ENCODE assay signal across 23 cellular contexts in the genomic region with DNA sequence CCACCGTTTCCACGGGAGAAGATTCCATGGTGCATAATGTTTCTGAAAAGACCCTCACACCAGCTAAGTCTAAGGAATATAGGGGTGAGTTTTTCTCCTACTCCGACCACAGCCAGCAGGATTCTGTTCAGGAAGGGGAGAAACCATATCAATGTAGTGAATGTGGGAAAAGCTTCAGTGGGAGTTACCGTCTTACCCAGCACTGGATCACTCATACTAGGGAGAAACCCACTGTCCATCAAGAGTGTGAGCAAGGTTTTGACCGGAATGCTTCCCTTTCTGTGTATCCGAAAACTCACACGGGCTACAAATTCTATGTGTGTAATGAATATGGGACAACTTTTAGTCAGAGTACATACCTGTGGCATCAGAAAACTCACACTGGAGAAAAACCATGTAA. TPM values are rescaled to one million over a fixed set of nuclear protein-coding genes. Genes with fewer than 3 reads are reported as not detected.
DNase-seq lines count a peak whose midpoint lies in the region; ATAC-seq, FAIRE-seq and TF ChIP-seq lines count a peak whose summit lies in the region.
"Had no signal": no experiment of that assay in that cellular context is flagged by ENCODE, and none has a peak within 500 bp of the region (broad histone marks: within the 10 kb centered on the region; RNA-seq: fewer than 3 reads in every experiment).

No MANE protein-coding gene starts in this region.

- RAD21 ChIA-PET in HCT116 (lab: Charles Lee; ENCODE audit: low non-redundant PET in 1 of 2, low total read pairs in 2 of 2, uncharacterized antibody in 2 of 2, unreplicated experiment in 2 of 2): no interaction called here

- peaks cover 56 to 82% of the 10 kb centered on the region in 2 experiments for H3K36me3 ChIP-seq in HCT116 (ENCODE audit: control insufficient read depth in 1 of 2, insufficient read depth in 2 of 2, low read length in 2 of 2)
- peaks cover 82% of the 10 kb centered on the region for H3K36me3 ChIP-seq in K562 (ENCODE audit: control insufficient read depth, insufficient read depth, low read length)
- H3K36me3 ChIP-seq in muscle layer of duodenum (ENCODE audit: control insufficient read depth in 1 of 2, insufficient read depth in 2 of 2, low read length in 2 of 2): peaks cover 61 to 69% of the 10 kb centered on the region in 2 donors
- peaks cover 7 to 83% of the 10 kb centered on the region in 2 donors for H3K36me3 ChIP-seq in gastroesophageal sphincter

- no peak overlapping the region for H3K27ac Mint-ChIP-seq in effector memory CD8-positive, alpha-beta T cell
- H3K27ac Mint-ChIP-seq: B cell; CD4-positive, alpha-beta T cell; GM23338 had no signal

- H3K4me3 ChIP-seq in HCT116 (replicated peaks in 1 of 2; ENCODE audit: low read depth in 1 of 2, low read length in 2 of 2) (no peak overlapping the region), K562 (no peak overlapping the region), muscle layer of duodenum (ENCODE audit: low read depth in 1 of 2, low read length in 2 of 2) (peak overlapping the region; percentile 11 to 44), gastroesophageal sphincter (no peak overlapping the region)
- H3K4me3 ChIP-seq: GM23338 had no signal

- intact Hi-C loops in HCT116 (cut with micrococcal nuclease) (no loop called here), K562 (cut with micrococcal nuclease) (no loop called here)

- H3K79me2 ChIP-seq in HCT116 (ENCODE audit: insufficient read depth, low read length) (no peaks in the 10 kb centered on the region), K562 (ENCODE audit: control insufficient read depth, insufficient read depth, low read length) (no peaks in the 10 kb centered on the region; the same call in 2 of the 3 replicates)

- peaks cover 0 to 2% of the 10 kb centered on the region in 2 donors for H3K4me1 Mint-ChIP-seq in effector memory CD8-positive, alpha-beta T cell (ENCODE audit: low read depth in 2 of 2)
- H3K4me1 Mint-ChIP-seq: GM23338 had no signal

- TF ChIP-seq EP300 in K562 (IDR thresholded peaks at IDR 0.05; ENCODE audit: low read length) (no peak), gastroesophageal sphincter (IDR thresholded peaks at IDR 0.05) (no peak)

- H3K27me3 Mint-ChIP-seq in effector memory CD8-positive, alpha-beta T cell: no peaks in the 10 kb centered on the region
- H3K27me3 Mint-ChIP-seq: B cell; CD4-positive, alpha-beta T cell had no signal

- H2AFZ ChIP-seq in HCT116 (ENCODE audit: low read depth, low read length, poor library complexity, severe bottlenecking) (no peak overlapping the region), K562 (ENCODE audit: low read depth, low read length) (no peak overlapping the region)
- H2AFZ ChIP-seq: GM23338 had no signal

- ATAC-seq in HCT116: no peak
- ATAC-seq in K562: no peak
- ATAC-seq in effector memory CD8-positive, alpha-beta T cell (replicated peaks): no peak
- ATAC-seq in gastroesophageal sphincter: no peak
- ATAC-seq: GM23338 had no signal

- no peak for FAIRE-seq in K562 (lab: Jason Lieb, UNC)
- FAIRE-seq: D721Med, G401.6, GM12892, GM18507, H54 had no signal

- no peak overlapping the region for H3K4me3 Mint-ChIP-seq in effector memory CD8-positive, alpha-beta T cell
- H3K4me3 Mint-ChIP-seq: B cell; CD4-positive, alpha-beta T cell; GM23338 had no signal

- H3K9me3 ChIP-seq in HCT116 (ENCODE audit: control insufficient read depth in 1 of 2, insufficient read depth in 1 of 2, low read depth in 1 of 2, low read length in 2 of 2) (peaks cover 40 to 50% of the 10 kb centered on the region in 2 experiments; a peak in 3 of 4 replicates), K562 (replicated peaks; ENCODE audit: control insufficient read depth, insufficient read depth, low read depth, low read length) (peaks cover 74% of the 10 kb centered on the region), muscle layer of duodenum (ENCODE audit: control insufficient read depth in 1 of 2, low read length in 2 of 2) (peaks cover 23 to 37% of the 10 kb centered on the region in 2 donors), gastroesophageal sphincter (peaks cover 0 to 33% (median 0%) of the 10 kb centered on the region in 3 donors)

- H3K9ac ChIP-seq in HCT116 (ENCODE audit: low read length) (no peak overlapping the region), K562 (ENCODE audit: insufficient read depth in 1 of 2, low read depth in 2 of 2, low read length in 2 of 2) (no peak overlapping the region)

- 93% methylated on average over 7 of the region's 7 CpGs for WGBS in K562 (ENCODE audit: insufficient coverage, low coverage, missing lambda C conversion rate)
- 95 to 98% methylated on average over 6 to 7 of the region's 7 CpGs for WGBS in gastroesophageal sphincter (ENCODE audit: low coverage in 1 of 2), 2 donors

- TF ChIP-seq POLR2A in HCT116 (IDR thresholded peaks at IDR 0.05; ENCODE audit: borderline replicate concordance, extremely low read depth, insufficient read depth, insufficient read length): no peak
- no peak for TF ChIP-seq POLR2A in K562 (conservative IDR thresholded peaks at IDR 0.05)
- TF ChIP-seq POLR2A in gastroesophageal sphincter (IDR thresholded peaks at IDR 0.05): no peak

- TF ChIP-seq CTCF in HCT116 (IDR thresholded peaks at IDR 0.05 in 2 of 3, conservative IDR thresholded peaks at IDR 0.05 in 1 of 3; ENCODE audit: borderline replicate concordance in 1 of 3, insufficient read depth in 1 of 3, low read depth in 2 of 3, low read length in 2 of 3) (no peak), K562 (IDR thresholded peaks at IDR 0.05 in 2 of 3, conservative IDR thresholded peaks at IDR 0.05 in 1 of 3; ENCODE audit: insufficient read depth in 2 of 3, low read depth in 1 of 3, low read length in 3 of 3) (no peak), gastroesophageal sphincter (IDR thresholded peaks at IDR 0.05) (no peak)

- no TSS peak for BruUV-seq in HCT116 (replicated peaks; lab: Mats Ljungman, UMichigan)
- BruUV-seq in K562 (replicated peaks; lab: Mats Ljungman, UMichigan): no TSS peak

- H3K27ac ChIP-seq in HCT116 (ENCODE audit: low read depth, low read length) (no peak overlapping the region), K562 (ENCODE audit: extremely low read depth, low read depth, low read length) (no peak overlapping the region), muscle layer of duodenum (ENCODE audit: low read length) (no peak overlapping the region), gastroesophageal sphincter (no peak overlapping the region)
- H3K27ac ChIP-seq: C4-2B, HL-60 had no signal

- H3K9me1 ChIP-seq in K562 (ENCODE audit: control insufficient read depth, insufficient read depth, low read length): no peaks in the 10 kb centered on the region

- H3K27me3 ChIP-seq in HCT116 (ENCODE audit: insufficient read depth, low read length): no peaks in the 10 kb centered on the region
- no peaks in the 10 kb centered on the region for H3K27me3 ChIP-seq in K562 (ENCODE audit: control insufficient read depth in 2 of 2, insufficient read depth in 2 of 2, low read length in 2 of 2)
- no peaks in the 10 kb centered on the region for H3K27me3 ChIP-seq in muscle layer of duodenum (ENCODE audit: low read depth, low read length)
- no peaks in the 10 kb centered on the region for H3K27me3 ChIP-seq in gastroesophageal sphincter

- no peak for TF ChIP-seq RAD21 in HCT116 (IDR thresholded peaks at IDR 0.05; ENCODE audit: low read depth)
- no peak for TF ChIP-seq RAD21 in K562 (CRISPR knock-in tag; conservative IDR thresholded peaks at IDR 0.05 in 1 of 2, IDR thresholded peaks at IDR 0.05 in 1 of 2)

- H3K36me3 Mint-ChIP-seq in effector memory CD8-positive, alpha-beta T cell (ENCODE audit: insufficient read depth): peaks cover 27% of the 10 kb centered on the region

- H3K4me1 ChIP-seq in HCT116 (ENCODE audit: control insufficient read depth in 1 of 2, insufficient read depth in 2 of 2, low read length in 2 of 2): no peaks in the 10 kb centered on the region
- peaks cover 0 to 3% of the 10 kb centered on the region in 2 experiments; a peak in 2 of 5 replicates for H3K4me1 ChIP-seq in K562 (replicated peaks in 1 of 2; ENCODE audit: control insufficient read depth in 2 of 2, insufficient read depth in 2 of 2, low read length in 2 of 2)
- peaks cover 0 to under 1% of the 10 kb centered on the region in 2 donors for H3K4me1 ChIP-seq in muscle layer of duodenum (ENCODE audit: control insufficient read depth in 1 of 2, insufficient read depth in 2 of 2, low read length in 2 of 2)
- peaks cover 0 to 1% (median 0%) of the 10 kb centered on the region in 3 donors for H3K4me1 ChIP-seq in gastroesophageal sphincter

- H3K9me3 Mint-ChIP-seq in effector memory CD8-positive, alpha-beta T cell: peaks cover 6 to 8% of the 10 kb centered on the region in 2 donors

- CTCF ChIA-PET in HCT116 (lab: Charles Lee) (no interaction called here), K562 (lab: Yijun Ruan, JAX; ENCODE audit: low intra/inter-chr PET ratio) (no interaction called here)

- POLR2A ChIA-PET in HCT116 (lab: Charles Lee): no interaction called here
- POLR2A ChIA-PET in K562 (lab: Yijun Ruan, JAX): no interaction called here

- in situ Hi-C loops in K562 (cut with MboI): no loop called here

- no peaks in the 10 kb centered on the region for H3K9me2 ChIP-seq in HCT116 (ENCODE audit: insufficient read depth)

- H3K4me2 ChIP-seq in HCT116 (ENCODE audit: low read length): no peak overlapping the region
- no peak overlapping the region for H3K4me2 ChIP-seq in K562 (ENCODE audit: insufficient read depth, low read length)
- H3K4me2 ChIP-seq: GM23338 had no signal

- H4K20me1 ChIP-seq in HCT116 (ENCODE audit: insufficient read depth) (no peaks in the 10 kb centered on the region), K562 (replicated peaks; ENCODE audit: control insufficient read depth, insufficient read depth, low read length) (no peaks in the 10 kb centered on the region)

- DNase-seq in NCI-H1436 (lab: John Stamatoyannopoulos, UW) (peak; percentile 0), NCI-H1436 treated with DMSO at 0.1 percent for 48 hours (lab: John Stamatoyannopoulos, UW) (no peak), HCT116 (ENCODE audit: low read depth, low spot score) (no peak), K562 (ENCODE audit: extremely low read depth in 1 of 4, low spot score in 3 of 4) (no peak)
- DNase-seq in central memory CD4-positive, alpha-beta T cell: no peak
- no peak for DNase-seq in effector memory CD8-positive, alpha-beta T cell
- DNase-seq: 8988T; Caco-2; CD4-positive, alpha-beta T cell; HCEC 1CT; IMR-90; KBM-7 had no signal

RNA-seq across cellular contexts. Expression of gene ZNF473, which starts 19.1 kb away (rescaled TPM):
- total RNA-seq in HCT116 (2021; ENCODE audit: unreplicated experiment) (19.8 TPM), K562 (2014; rRNA removed) (24.0 and 27.6 TPM in 2 replicates), K562 (2014; rRNA removed; fragmentation: Illumina TruSeq; extraction: Trizol) (31.0 and 31.6 TPM in 2 replicates), K562 (2015; rRNA removed; fragmentation: Illumina TruSeq; extraction: Trizol) (30.8 and 32.0 TPM in 2 replicates), K562 (2021) (28.5 and 33.9 TPM in 2 replicates), gastroesophageal sphincter (10 to 100 TPM in 2 of 4 donors, 1 to 10 TPM in 2; 5.5 to 20.9 (median 11.4) TPM)
- 8.7 and 12.7 TPM in 2 replicates for polyA plus RNA-seq in HCT116 (2012)
- total RNA-seq in K562 (2011; cell fraction: chromatin; rRNA removed; ENCODE audit: low replicate concordance): 62.3 and 79.4 TPM in 2 replicates
- 43.7 and 50.0 TPM in 2 replicates for total RNA-seq in K562 (2011; cell fraction: nucleolus; rRNA removed)
- 58.1 and 66.7 TPM in 2 replicates for total RNA-seq in K562 (2011; cell fraction: nucleoplasm; rRNA removed)
- polyA plus RNA-seq in K562 (2011; rRNA removed) (20.8 and 27.9 TPM in 2 replicates), K562 (2014; fragmentation: Illumina TruSeq; extraction: Trizol) (26.1 and 30.0 TPM in 2 replicates), K562 (2014; fragmentation: Nextera tagmentation; extraction: Ambion mirVana) (10 to 100 TPM in 1 of 2 experiments, 1 to 10 TPM in 1; 8.2 to 34.0 TPM), K562 (2014; rRNA removed) (19.2 and 19.7 TPM in 2 replicates)
- polyA plus RNA-seq in K562 (2011; cell fraction: cytosol; rRNA removed): 13.4 TPM in 2 replicates
- polyA plus RNA-seq in K562 (2011; cell fraction: nucleus; rRNA removed): 34.3 and 42.1 TPM in 2 replicates
- polyA plus RNA-seq in K562 (2012): 15.3 and 16.4 TPM in 2 replicates
- 39.3 and 45.2 TPM in 2 replicates for polyA minus RNA-seq in K562 (2011; rRNA and poly(A)+ RNA removed)
- polyA minus RNA-seq in K562 (2011; cell fraction: cytosol; rRNA and poly(A)+ RNA removed): 11.9 and 21.9 TPM in 2 replicates
- 21.1 and 29.0 TPM in 2 replicates for polyA minus RNA-seq in K562 (2011; cell fraction: nucleus; rRNA and poly(A)+ RNA removed)

RNA-seq across cellular contexts. Expression of gene VRK3, which starts 19.8 kb away (rescaled TPM):
- total RNA-seq in HCT116 (2021; ENCODE audit: unreplicated experiment) (44.0 TPM), K562 (2014; rRNA removed) (32.7 and 34.8 TPM in 2 replicates), K562 (2014; rRNA removed; fragmentation: Illumina TruSeq; extraction: Trizol) (43.3 and 49.8 TPM in 2 replicates), K562 (2015; rRNA removed; fragmentation: Illumina TruSeq; extraction: Trizol) (42.9 TPM in 2 replicates), K562 (2021) (49.7 and 54.4 TPM in 2 replicates), gastroesophageal sphincter (10 to 100 TPM; 17.5 to 34.3 (median 26.0) TPM)
- polyA plus RNA-seq in HCT116 (2012): 34.8 and 37.9 TPM in 2 replicates
- total RNA-seq in K562 (2011; cell fraction: chromatin; rRNA removed; ENCODE audit: low replicate concordance): 91.2 and 165 TPM in 2 replicates
- total RNA-seq in K562 (2011; cell fraction: nucleolus; rRNA removed): 66.3 and 85.0 TPM in 2 replicates
- 86.5 and 113 TPM in 2 replicates for total RNA-seq in K562 (2011; cell fraction: nucleoplasm; rRNA removed)
- polyA plus RNA-seq in K562 (2011; rRNA removed) (42.8 and 45.3 TPM in 2 replicates), K562 (2014; fragmentation: Illumina TruSeq; extraction: Trizol) (79.4 and 94.3 TPM in 2 replicates), K562 (2014; fragmentation: Nextera tagmentation; extraction: Ambion mirVana) (10 to 100 TPM; 33.3 to 55.9 TPM), K562 (2014; rRNA removed) (25.6 and 35.9 TPM in 2 replicates)
- polyA plus RNA-seq in K562 (2011; cell fraction: cytosol; rRNA removed): 34.7 and 47.2 TPM in 2 replicates
- polyA plus RNA-seq in K562 (2011; cell fraction: nucleus; rRNA removed): 43.9 and 50.7 TPM in 2 replicates
- 57.4 and 62.2 TPM in 2 replicates for polyA plus RNA-seq in K562 (2012)
- 23.6 and 24.3 TPM in 2 replicates for polyA minus RNA-seq in K562 (2011; rRNA and poly(A)+ RNA removed)
- 15.4 and 22.8 TPM in 2 replicates for polyA minus RNA-seq in K562 (2011; cell fraction: cytosol; rRNA and poly(A)+ RNA removed)
- 21.0 and 35.8 TPM in 2 replicates for polyA minus RNA-seq in K562 (2011; cell fraction: nucleus; rRNA and poly(A)+ RNA removed)

Comparison
In these comparisons a context has a peak if more than half of its experiments do, and no peak if none do; other contexts are left out.
1. H3K4me3 ChIP-seq: peak in muscle layer of duodenum (2 of 2); none in HCT116 (0 of 2), K562 (single experiment) and gastroesophageal sphincter (0 of 2).